ENCODE assay signal across 18 cellular contexts in genomic region chr3:173958805-173959204, GRCh38.
DNase-seq lines count a peak whose midpoint lies in the region; ATAC-seq, FAIRE-seq and TF ChIP-seq lines count a peak whose summit lies in the region.
"Had no signal": no experiment of that assay in that cellular context is flagged by ENCODE, and none has a peak within 500 bp of the region (broad histone marks: within the 10 kb centered on the region; RNA-seq: fewer than 3 reads in every experiment).

No MANE protein-coding gene starts in this region.

- H3K79me2 ChIP-seq in HepG2 (ENCODE audit: insufficient read depth, low read length), result no peaks in the 10 kb centered on the region

- CTCF ChIA-PET in HepG2 (lab: Yijun Ruan, JAX; ENCODE audit: low intra/inter-chr PET ratio, low total read pairs), result no interaction called here

- H3K4me3 ChIP-seq in RWPE2 (ENCODE audit: severe bottlenecking) (no peak overlapping the region), HepG2 (replicated peaks in 1 of 3; ENCODE audit: insufficient read depth in 1 of 3, low read depth in 2 of 3, low read length in 3 of 3) (no peak overlapping the region), mucosa of descending colon (no peak overlapping the region), SJCRH30 (no peak overlapping the region)
- H3K4me3 ChIP-seq: BLaER1 had no signal

- DNase-seq in RWPE2 (ENCODE audit: low spot score) (peak; percentile 29), HepG2 (ENCODE audit: low spot score) (no peak), mucosa of descending colon (no peak), SJCRH30 (no peak)
- DNase-seq in stimulated activated naive CD8-positive, alpha-beta T cell treated with anti-CD3 and anti-CD28 coated beads, Interleukin-15, amount 100 ng/mL, for 72 hours, result no peak
- DNase-seq: 8988T; AML-193; Caco-2; CD8-positive, alpha-beta memory T cell; DND-41; GDM1; HCEC 1CT; HFFc6 had no signal

- no peak for TF ChIP-seq RAD21 in HepG2 (CRISPR knock-in tag; IDR thresholded peaks at IDR 0.05)

- H3K27me3 ChIP-seq in RWPE2 (ENCODE audit: insufficient read depth, poor library complexity, severe bottlenecking), result no peaks in the 10 kb centered on the region
- H3K27me3 ChIP-seq in HepG2 (ENCODE audit: control insufficient read depth in 1 of 2, insufficient read depth in 2 of 2, low read length in 2 of 2), result no peaks in the 10 kb centered on the region
- no peaks in the 10 kb centered on the region for H3K27me3 ChIP-seq in SJCRH30
- H3K27me3 ChIP-seq: BLaER1 had no signal

- H2AFZ ChIP-seq in HepG2 (ENCODE audit: low read length), result no peak overlapping the region

- intact Hi-C loops in HepG2 (cut with micrococcal nuclease; ENCODE audit: unreplicated experiment), result no loop called here
- intact Hi-C loops in mucosa of descending colon (cut with DNase I, micrococcal nuclease), result no loop called here

- no peak overlapping the region for H3K4me3 Mint-ChIP-seq in stimulated activated naive CD8-positive, alpha-beta T cell treated with anti-CD3 and anti-CD28 coated beads, Interleukin-15, amount 100 ng/mL, for 72 hours
- H3K4me3 Mint-ChIP-seq: CD8-positive, alpha-beta memory T cell; HFFc6 had no signal

- peaks cover 0 to 6% of the 10 kb centered on the region in 2 donors for H3K9me3 Mint-ChIP-seq in stimulated activated naive CD8-positive, alpha-beta T cell treated with anti-CD3 and anti-CD28 coated beads, Interleukin-15, amount 100 ng/mL, for 72 hours
- H3K9me3 Mint-ChIP-seq: HFFc6 had no signal

- TF ChIP-seq EP300 in HepG2 (IDR thresholded peaks at IDR 0.05; ENCODE audit: low read depth in 2 of 2, low read length in 2 of 2), result no peak
- no peak for TF ChIP-seq EP300 in HepG2 (CRISPR knock-in tag; IDR thresholded peaks at IDR 0.05; ENCODE audit: borderline replicate concordance)

- no peak overlapping the region for H3K27ac ChIP-seq in RWPE2 (ENCODE audit: poor library complexity, severe bottlenecking)
- no peak overlapping the region for H3K27ac ChIP-seq in HepG2 (ENCODE audit: extremely low read length, insufficient read depth, low read length)
- no peak overlapping the region for H3K27ac ChIP-seq in SJCRH30
- H3K27ac ChIP-seq: BLaER1 had no signal

- POLR2A ChIA-PET in HepG2 (lab: Yijun Ruan, JAX), result no interaction called here

- no peak overlapping the region for H3K9ac ChIP-seq in HepG2 (ENCODE audit: insufficient read depth, low read depth, low read length)
- H3K9ac ChIP-seq: BLaER1 had no signal

- no TSS peak for BruUV-seq in HepG2 (replicated peaks; lab: Mats Ljungman, UMichigan)

- no peaks in the 10 kb centered on the region for H4K20me1 ChIP-seq in HepG2 (ENCODE audit: insufficient read depth, low read length)
- H4K20me1 ChIP-seq: BLaER1 had no signal

- H3K27ac Mint-ChIP-seq in stimulated activated naive CD8-positive, alpha-beta T cell treated with anti-CD3 and anti-CD28 coated beads, Interleukin-15, amount 100 ng/mL, for 72 hours, result no peak overlapping the region
- H3K27ac Mint-ChIP-seq: CD8-positive, alpha-beta memory T cell; HFFc6 had no signal

- ATAC-seq in RWPE2 (ENCODE audit: low read depth) (no peak), HepG2 (peak; percentile 35; the same call in 2 of the 3 replicates), mucosa of descending colon (peak; percentile 19), HG02588 (IDR thresholded peaks at IDR 0.05; ENCODE audit: unreplicated experiment) (no peak), HG02610 (IDR thresholded peaks at IDR 0.05; ENCODE audit: unreplicated experiment) (no peak)
- peak; percentile 37 for ATAC-seq in stimulated activated naive CD8-positive, alpha-beta T cell treated with anti-CD3 and anti-CD28 coated beads, Interleukin-15, amount 100 ng/mL, for 72 hours

- no peak for TF ChIP-seq CTCF in RWPE2 (IDR thresholded peaks at IDR 0.05; ENCODE audit: poor library complexity, severe bottlenecking)
- no peak for TF ChIP-seq CTCF in HepG2 (CRISPR knock-in tag; IDR thresholded peaks at IDR 0.05)
- no peak for TF ChIP-seq CTCF in mucosa of descending colon (IDR thresholded peaks at IDR 0.05)

- H3K4me1 Mint-ChIP-seq in stimulated activated naive CD8-positive, alpha-beta T cell treated with anti-CD3 and anti-CD28 coated beads, Interleukin-15, amount 100 ng/mL, for 72 hours, result no peaks in the 10 kb centered on the region
- H3K4me1 Mint-ChIP-seq: CD8-positive, alpha-beta memory T cell had no signal

- H3K4me2 ChIP-seq in HepG2 (ENCODE audit: low read depth, low read length), result no peak overlapping the region
- H3K4me2 ChIP-seq: BLaER1 had no signal

- FAIRE-seq in HepG2 (lab: Jason Lieb, UNC), result no peak
- FAIRE-seq: GM12892, HTR-8/SVneo had no signal

- H3K36me3 ChIP-seq in RWPE2 (ENCODE audit: low read depth) (no peaks in the 10 kb centered on the region), HepG2 (replicated peaks in 1 of 2; ENCODE audit: control insufficient read depth in 1 of 2, insufficient read depth in 2 of 2, low read length in 2 of 2) (no peaks in the 10 kb centered on the region), mucosa of descending colon (ENCODE audit: low read depth) (no peaks in the 10 kb centered on the region), SJCRH30 (no peaks in the 10 kb centered on the region)
- H3K36me3 ChIP-seq: BLaER1 had no signal

- WGBS in HepG2 (ENCODE audit: low lambda C conversion rate), result no CpG with 5 or more reads among the region's 6 CpGs

- H3K4me1 ChIP-seq in RWPE2 (ENCODE audit: insufficient read depth, poor library complexity, severe bottlenecking) (no peaks in the 10 kb centered on the region), HepG2 (ENCODE audit: insufficient read depth, low read length) (no peaks in the 10 kb centered on the region), mucosa of descending colon (ENCODE audit: low read depth) (no peaks in the 10 kb centered on the region), SJCRH30 (no peaks in the 10 kb centered on the region)
- H3K4me1 ChIP-seq: BLaER1, Caco-2 had no signal

- no peak for TF ChIP-seq POLR2A in HepG2 (IDR thresholded peaks at IDR 0.05; ENCODE audit: insufficient read depth in 1 of 2, low read depth in 2 of 2, low read length in 2 of 2)

- H3K9me3 ChIP-seq in RWPE2 (ENCODE audit: severe bottlenecking) (no peaks in the 10 kb centered on the region), HepG2 (ENCODE audit: low read length) (no peaks in the 10 kb centered on the region), mucosa of descending colon (no peaks in the 10 kb centered on the region), SJCRH30 (replicated peaks) (no peaks in the 10 kb centered on the region)
- H3K9me3 ChIP-seq: Caco-2 had no signal

- in situ Hi-C loops in HepG2 (cut with HindIII; ENCODE audit: extremely low pct_ligation_motif_present, low pct_unique_long_range_greater_than_20kb), result no loop called here

- H3K27me3 Mint-ChIP-seq in stimulated activated naive CD8-positive, alpha-beta T cell treated with anti-CD3 and anti-CD28 coated beads, Interleukin-15, amount 100 ng/mL, for 72 hours, result no peaks in the 10 kb centered on the region
- H3K27me3 Mint-ChIP-seq: CD8-positive, alpha-beta memory T cell had no signal

TF ChIP-seq in HepG2, 621 proteins besides CTCF, POLR2A, EP300 and RAD21:
- TF ChIP-seq GLMP (CRISPR knock-in tag; IDR thresholded peaks at IDR 0.05; ENCODE audit: borderline replicate concordance), result no peak
- TF ChIP-seq KLF6 (CRISPR knock-in tag; IDR thresholded peaks at IDR 0.05), result no peak
- TF ChIP-seq RFXAP (CRISPR knock-in tag; IDR thresholded peaks at IDR 0.05; ENCODE audit: borderline replicate concordance), result no peak
- no peak for TF ChIP-seq MTF1 (CRISPR knock-in tag; IDR thresholded peaks at IDR 0.05)
- TF ChIP-seq HNRNPL (IDR thresholded peaks at IDR 0.05; ENCODE audit: low read depth, low read length), result no peak
- no peak for TF ChIP-seq TCF7L2 (IDR thresholded peaks at IDR 0.05; ENCODE audit: low read depth, low read length)
- TF ChIP-seq ZNF205 (CRISPR knock-in tag; IDR thresholded peaks at IDR 0.05), result no peak
- no peak for TF ChIP-seq ZNF367 (CRISPR knock-in tag; IDR thresholded peaks at IDR 0.05; ENCODE audit: borderline replicate concordance)
- no peak for TF ChIP-seq ZNF331 (CRISPR knock-in tag; IDR thresholded peaks at IDR 0.05)
- no peak for TF ChIP-seq ZNF788 (CRISPR knock-in tag; IDR thresholded peaks at IDR 0.05; ENCODE audit: borderline replicate concordance)
- no peak for TF ChIP-seq ZSCAN21 (CRISPR knock-in tag; IDR thresholded peaks at IDR 0.05; ENCODE audit: borderline replicate concordance)
- no peak for TF ChIP-seq SETDB1 (CRISPR knock-in tag; IDR thresholded peaks at IDR 0.05; ENCODE audit: borderline replicate concordance)
- no peak for TF ChIP-seq FIP1L1 (IDR thresholded peaks at IDR 0.05; ENCODE audit: borderline replicate concordance, insufficient read depth, low read depth, low read length)
- no peak for TF ChIP-seq ZNF282 (IDR thresholded peaks at IDR 0.05; ENCODE audit: partially characterized antibody)
- TF ChIP-seq JUN (CRISPR knock-in tag; IDR thresholded peaks at IDR 0.05), result no peak
- TF ChIP-seq TBX3 (IDR thresholded peaks at IDR 0.05; ENCODE audit: borderline replicate concordance), result no peak
TF ChIP-seq in HepG2: peak in this region for 0.

Comparison
In these comparisons a context has a peak if more than half of its experiments do, and no peak if none do; other contexts are left out.
1. ATAC-seq: peak in HepG2 (single experiment), mucosa of descending colon (single experiment) and stimulated activated naive CD8-positive, alpha-beta T cell treated with anti-CD3 and anti-CD28 coated beads, Interleukin-15, amount 100 ng/mL, for 72 hours (single experiment); none in RWPE2 (single experiment), HG02588 (single experiment) and HG02610 (single experiment).